8 cellular contexts compared by ENCODE assay signal in genomic region chr15:92803852-92804609, GRCh38.
A peak's percentile ranks its signal among the peaks of the same experiment; 100 is the strongest.
DNase-seq lines count a peak whose midpoint lies in the region; ATAC-seq, FAIRE-seq and TF ChIP-seq lines count a peak whose summit lies in the region.

No MANE protein-coding gene starts in this region.

- no peak overlapping the region for H3K4me3 ChIP-seq in retinal pigment epithelial cell (ENCODE audit: low read length)

- ATAC-seq in GM18511 (IDR thresholded peaks at IDR 0.05; ENCODE audit: unreplicated experiment), result peak; percentile 50
- peak; percentile 45 for ATAC-seq in HG03095 (IDR thresholded peaks at IDR 0.05; ENCODE audit: unreplicated experiment)
- ATAC-seq in HG03175 (IDR thresholded peaks at IDR 0.05; ENCODE audit: unreplicated experiment), result no peak

- TF ChIP-seq CTCF in retinal pigment epithelial cell (conservative IDR thresholded peaks at IDR 0.05; ENCODE audit: low read depth, low read length), result no peak

- intact Hi-C loops in cardiac septum (cut with DNase I), result loop anchor here (5.0 to 10.0 kb wide), 2 partner anchors 223 to 1321 kb away; no protein-coding TSS in a partner anchor

- no peak for FAIRE-seq in GM12892 (lab: Jason Lieb, UNC)

- peak; percentile 84 for DNase-seq in RPMI8226
- DNase-seq in activated naive CD4-positive, alpha-beta T cell treated with anti-CD3 and anti-CD28 coated beads, Interleukin-2, amount 50 U/mL, for 16 hours, result peak; percentile 81
- DNase-seq in cardiac septum (ENCODE audit: low spot score), result peak; percentile 87
- DNase-seq in retinal pigment epithelial cell (ENCODE audit: low read depth), result peak; percentile 96
- DNase-seq in GM12892 (ENCODE audit: insufficient read length), result no peak

- TF ChIP-seq POLR2A in GM12892 (IDR thresholded peaks at IDR 0.05; ENCODE audit: low read depth, low read length), result no peak
